Comparison of ENCODE assay signal across 13 cellular contexts in genomic region chrX:79524642-79525041, GRCh38.
A peak's percentile ranks its signal among the peaks of the same experiment; 100 is the strongest.
DNase-seq lines count a peak whose midpoint lies in the region; ATAC-seq, FAIRE-seq and TF ChIP-seq lines count a peak whose summit lies in the region.
"Had no signal": no experiment of that assay in that cellular context is flagged by ENCODE, and none has a peak within 500 bp of the region (broad histone marks: within the 10 kb centered on the region; RNA-seq: fewer than 3 reads in every experiment).

No MANE protein-coding gene starts in this region.

- DNase-seq in HepG2 (ENCODE audit: low spot score) (no peak), mammary epithelial cell (peak; percentile 3), COLO829 (ENCODE audit: low spot score) (no peak), glomerular visceral epithelial cell (ENCODE audit: extremely low spot score) (no peak), D341Med (ENCODE audit: low spot score) (no peak)
- DNase-seq: activated CD8-positive, alpha-beta T cell treated with anti-CD3 and anti-CD28 coated beads, Interleukin-2, amount 10 ng/mL, durations not matched to agents 7 days and 5 days; amygdala; NCI-H1048 had no signal

- no TSS peak for BruUV-seq in HepG2 (replicated peaks; lab: Mats Ljungman, UMichigan)
- BruUV-seq in mammary epithelial cell (replicated peaks; lab: Mats Ljungman, UMichigan): no TSS peak

- no peak for TF ChIP-seq POLR2A in HepG2 (IDR thresholded peaks at IDR 0.05; ENCODE audit: insufficient read depth in 1 of 2, low read depth in 2 of 2, low read length in 2 of 2)

- H3K27ac ChIP-seq in liver (ENCODE audit: low read depth in 1 of 2, low read length in 2 of 2) (no peak overlapping the region), HepG2 (ENCODE audit: extremely low read length, insufficient read depth, low read length) (no peak overlapping the region), mammary epithelial cell (ENCODE audit: insufficient read depth, low read depth, low read length) (no peak overlapping the region)
- H3K27ac ChIP-seq: skin epidermis had no signal

- no peaks in the 10 kb centered on the region for H3K4me1 ChIP-seq in liver (ENCODE audit: control insufficient read depth in 4 of 4, insufficient read depth in 4 of 4, low read length in 3 of 4)
- H3K4me1 ChIP-seq in HepG2 (ENCODE audit: insufficient read depth, low read length): no peaks in the 10 kb centered on the region
- H3K4me1 ChIP-seq in mammary epithelial cell (ENCODE audit: insufficient read depth, low read length): no peaks in the 10 kb centered on the region

- H3K36me3 ChIP-seq in liver (ENCODE audit: control insufficient read depth in 4 of 4, insufficient read depth in 3 of 4, low read depth in 1 of 4, low read length in 3 of 4) (no peaks in the 10 kb centered on the region), HepG2 (replicated peaks in 1 of 2; ENCODE audit: control insufficient read depth in 1 of 2, insufficient read depth in 2 of 2, low read length in 2 of 2) (no peaks in the 10 kb centered on the region), mammary epithelial cell (ENCODE audit: insufficient read depth, low read length) (no peaks in the 10 kb centered on the region)

- CTCF ChIA-PET in HepG2 (lab: Yijun Ruan, JAX; ENCODE audit: low intra/inter-chr PET ratio, low total read pairs): no interaction called here
- CTCF ChIA-PET in mammary epithelial cell (lab: Charles Lee; ENCODE audit: low non-redundant PET): no interaction called here

- 46% methylated on average over 2 of the region's 2 CpGs for WGBS in liver
- no CpG with 5 or more reads among the region's 2 CpGs for WGBS in HepG2 (ENCODE audit: low lambda C conversion rate)
- 44% methylated on average over 2 of the region's 2 CpGs for WGBS in mammary epithelial cell (ENCODE audit: low coverage, missing lambda C conversion rate)

- H3K4me3 ChIP-seq in liver (ENCODE audit: low read depth in 1 of 3, low read length in 3 of 3): no peak overlapping the region
- no peak overlapping the region for H3K4me3 ChIP-seq in HepG2 (replicated peaks in 1 of 3; ENCODE audit: insufficient read depth in 1 of 3, low read depth in 2 of 3, low read length in 3 of 3)
- no peak overlapping the region for H3K4me3 ChIP-seq in mammary epithelial cell (replicated peaks in 1 of 3; ENCODE audit: insufficient read depth in 1 of 3, low read depth in 2 of 3, low read length in 3 of 3)
- H3K4me3 ChIP-seq: skin epidermis had no signal

- peaks cover 0 to 1% (median 0%) of the 10 kb centered on the region in 4 donors for H3K9me3 ChIP-seq in liver (ENCODE audit: control insufficient read depth in 4 of 4, low read length in 3 of 4)
- peaks cover 25% of the 10 kb centered on the region for H3K9me3 ChIP-seq in HepG2 (ENCODE audit: low read length)
- no peaks in the 10 kb centered on the region for H3K9me3 ChIP-seq in mammary epithelial cell (replicated peaks; ENCODE audit: insufficient read depth, low read length)

- in situ Hi-C loops in HepG2 (cut with HindIII; ENCODE audit: extremely low pct_ligation_motif_present, low pct_unique_long_range_greater_than_20kb): no loop called here
- in situ Hi-C loops in mammary epithelial cell (cut with MboI; ENCODE audit: low sequenced_read_pairs in 2 of 2): no loop called here

- POLR2A ChIA-PET in HepG2 (lab: Yijun Ruan, JAX): no interaction called here

- H4K20me1 ChIP-seq in HepG2 (ENCODE audit: insufficient read depth, low read length): no peaks in the 10 kb centered on the region
- no peaks in the 10 kb centered on the region for H4K20me1 ChIP-seq in mammary epithelial cell (ENCODE audit: insufficient read depth, low read length)

- peak; percentile 5 for TF ChIP-seq CTCF in liver (IDR thresholded peaks at IDR 0.05; ENCODE audit: low read depth, low read length, missing input control)
- TF ChIP-seq CTCF in HepG2 (CRISPR knock-in tag; IDR thresholded peaks at IDR 0.05): no peak
- TF ChIP-seq CTCF in mammary epithelial cell (conservative IDR thresholded peaks at IDR 0.05 in 1 of 2, IDR thresholded peaks at IDR 0.05 in 1 of 2; ENCODE audit: extremely low read depth in 1 of 2, insufficient read depth in 1 of 2, low read depth in 1 of 2, low read length in 2 of 2): peak; percentile 27 to 61

- intact Hi-C loops in HepG2 (cut with micrococcal nuclease; ENCODE audit: unreplicated experiment): no loop called here
- intact Hi-C loops in mammary epithelial cell (cut with micrococcal nuclease): no loop called here

- TF ChIP-seq RAD21 in liver (IDR thresholded peaks at IDR 0.05): peak in 1 of 2 donors; percentile 39
- no peak for TF ChIP-seq RAD21 in HepG2 (CRISPR knock-in tag; IDR thresholded peaks at IDR 0.05)

- no peak for FAIRE-seq in HepG2 (lab: Jason Lieb, UNC)
- FAIRE-seq: RCC 7860 had no signal

- ATAC-seq in HepG2: no peak
- peak; percentile 83 for ATAC-seq in HG03354 (IDR thresholded peaks at IDR 0.05; ENCODE audit: poor library complexity, severe bottlenecking, unreplicated experiment)
- ATAC-seq in GM18517 (IDR thresholded peaks at IDR 0.05; ENCODE audit: unreplicated experiment): no peak
- ATAC-seq: activated CD8-positive, alpha-beta T cell treated with anti-CD3 and anti-CD28 coated beads, Interleukin-2, amount 10 ng/mL, durations not matched to agents 7 days and 5 days had no signal

- H3K27me3 ChIP-seq in liver (ENCODE audit: control insufficient read depth in 4 of 4, insufficient read depth in 4 of 4, low read length in 3 of 4) (no peaks in the 10 kb centered on the region), HepG2 (ENCODE audit: control insufficient read depth in 1 of 2, insufficient read depth in 2 of 2, low read length in 2 of 2) (no peaks in the 10 kb centered on the region), mammary epithelial cell (ENCODE audit: insufficient read depth, low read length) (no peaks in the 10 kb centered on the region)

- H2AFZ ChIP-seq in HepG2 (ENCODE audit: low read length) (no peak overlapping the region), mammary epithelial cell (ENCODE audit: low read depth, low read length) (no peak overlapping the region)

- H3K79me2 ChIP-seq in HepG2 (ENCODE audit: insufficient read depth, low read length) (no peaks in the 10 kb centered on the region), mammary epithelial cell (ENCODE audit: insufficient read depth, low read length) (no peaks in the 10 kb centered on the region)

- dilution Hi-C loops in mammary epithelial cell (cut with HindIII; ENCODE audit: low sequenced_read_pairs): no loop called here

- H3K4me2 ChIP-seq in HepG2 (ENCODE audit: low read depth, low read length) (no peak overlapping the region), mammary epithelial cell (ENCODE audit: insufficient read depth, low read depth, low read length) (no peak overlapping the region)

- no peak overlapping the region for H3K9ac ChIP-seq in liver (ENCODE audit: low read depth in 1 of 2, low read length in 2 of 2)
- H3K9ac ChIP-seq in HepG2 (ENCODE audit: insufficient read depth, low read depth, low read length): no peak overlapping the region
- H3K9ac ChIP-seq in mammary epithelial cell (ENCODE audit: insufficient read depth, low read length): no peak overlapping the region

- TF ChIP-seq EP300 in HepG2 (IDR thresholded peaks at IDR 0.05; ENCODE audit: low read depth in 2 of 2, low read length in 2 of 2) (no peak), HepG2 (CRISPR knock-in tag; IDR thresholded peaks at IDR 0.05; ENCODE audit: borderline replicate concordance) (no peak)

TF ChIP-seq in liver, 16 proteins besides CTCF, POLR2A, EP300 and RAD21 (continues in another document):
- no peak for TF ChIP-seq HNF4G (IDR thresholded peaks at IDR 0.05)

TF ChIP-seq in HepG2, 621 proteins besides CTCF, POLR2A, EP300 and RAD21 (continues in another document):
- no peak for TF ChIP-seq ZBTB2 (CRISPR knock-in tag; IDR thresholded peaks at IDR 0.05; ENCODE audit: low read depth)
- no peak for TF ChIP-seq ZNF460 (CRISPR knock-in tag; IDR thresholded peaks at IDR 0.05; ENCODE audit: borderline replicate concordance)
- TF ChIP-seq ZNF776 (CRISPR knock-in tag; IDR thresholded peaks at IDR 0.05): no peak
- no peak for TF ChIP-seq RFX5 (IDR thresholded peaks at IDR 0.05; ENCODE audit: low read depth, low read length)
- no peak for TF ChIP-seq MAZ (IDR thresholded peaks at IDR 0.05; ENCODE audit: borderline replicate concordance, low read depth, low read length)
- TF ChIP-seq MAZ (CRISPR knock-in tag; IDR thresholded peaks at IDR 0.05; ENCODE audit: low read depth): no peak
- TF ChIP-seq KLF9 (CRISPR knock-in tag; IDR thresholded peaks at IDR 0.05; ENCODE audit: low read depth): no peak
- TF ChIP-seq, protein P1, sequence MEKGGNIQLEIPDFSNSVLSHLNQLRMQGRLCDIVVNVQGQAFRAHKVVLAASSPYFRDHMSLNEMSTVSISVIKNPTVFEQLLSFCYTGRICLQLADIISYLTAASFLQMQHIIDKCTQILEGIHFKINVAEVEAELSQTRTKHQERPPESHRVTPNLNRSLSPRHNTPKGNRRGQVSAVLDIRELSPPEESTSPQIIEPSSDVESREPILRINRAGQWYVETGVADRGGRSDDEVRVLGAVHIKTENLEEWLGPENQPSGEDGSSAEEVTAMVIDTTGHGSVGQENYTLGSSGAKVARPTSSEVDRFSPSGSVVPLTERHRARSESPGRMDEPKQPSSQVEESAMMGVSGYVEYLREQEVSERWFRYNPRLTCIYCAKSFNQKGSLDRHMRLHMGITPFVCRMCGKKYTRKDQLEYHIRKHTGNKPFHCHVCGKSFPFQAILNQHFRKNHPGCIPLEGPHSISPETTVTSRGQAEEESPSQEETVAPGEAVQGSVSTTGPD (CRISPR knock-in tag; IDR thresholded peaks at IDR 0.05): no peak
- TF ChIP-seq, protein P2, sequence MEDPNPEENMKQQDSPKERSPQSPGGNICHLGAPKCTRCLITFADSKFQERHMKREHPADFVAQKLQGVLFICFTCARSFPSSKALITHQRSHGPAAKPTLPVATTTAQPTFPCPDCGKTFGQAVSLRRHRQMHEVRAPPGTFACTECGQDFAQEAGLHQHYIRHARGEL (CRISPR knock-in tag; IDR thresholded peaks at IDR 0.05): no peak
- TF ChIP-seq ZNF30 (CRISPR knock-in tag; IDR thresholded peaks at IDR 0.05): no peak
- TF ChIP-seq HCFC1 (IDR thresholded peaks at IDR 0.05; ENCODE audit: low read depth, low read length): no peak
- no peak for TF ChIP-seq GPN1 (CRISPR knock-in tag; IDR thresholded peaks at IDR 0.05; ENCODE audit: borderline replicate concordance)
- no peak for TF ChIP-seq JUND (CRISPR knock-in tag; IDR thresholded peaks at IDR 0.05)
- no peak for TF ChIP-seq ZNF775 (CRISPR knock-in tag; IDR thresholded peaks at IDR 0.05; ENCODE audit: borderline replicate concordance)
